In genomic region chr1:228410015-228410414, GRCh38 we compare ENCODE assay signal across 17 cellular contexts. TPM values are rescaled to one million over a fixed set of nuclear protein-coding genes. Genes with fewer than 3 reads are reported as not detected.
A peak's percentile ranks its signal among the peaks of the same experiment; 100 is the strongest.
DNase-seq lines count a peak whose midpoint lies in the region; ATAC-seq and TF ChIP-seq lines count a peak whose summit lies in the region.
"Had no signal": no experiment of that assay in that cellular context is flagged by ENCODE, and none has a peak within 500 bp of the region (broad histone marks: within the 10 kb centered on the region; RNA-seq: fewer than 3 reads in every experiment).

No MANE protein-coding gene starts in this region.

- no peak for TF ChIP-seq POLR2A in GM18505 (IDR thresholded peaks at IDR 0.05; ENCODE audit: borderline replicate concordance, extremely low read depth, insufficient read depth, insufficient read length)

- ATAC-seq in GM18505 (IDR thresholded peaks at IDR 0.05; ENCODE audit: unreplicated experiment) (no peak), HG03025 (IDR thresholded peaks at IDR 0.05; ENCODE audit: low FRiP score, unreplicated experiment) (no peak)
- no peak for ATAC-seq in activated CD8-positive, alpha-beta T cell treated with anti-CD3 and anti-CD28 coated beads, Interleukin-2, amount 10 ng/mL, durations not matched to agents 7 days and 5 days

- H3K4me3 ChIP-seq in H7 (ENCODE audit: insufficient read depth, low read depth, low read length): no peak overlapping the region
- H3K4me3 ChIP-seq in choroid plexus epithelial cell (ENCODE audit: low read depth, low read length): no peak overlapping the region
- H3K4me3 ChIP-seq in osteoblast (ENCODE audit: insufficient read depth, low read length): no peak overlapping the region
- H3K4me3 ChIP-seq: SK-N-MC, stomach had no signal

- peak; percentile 13 for DNase-seq in H7
- peak; percentile 28 for DNase-seq in MV-4-11 (lab: John Stamatoyannopoulos, UW)
- peak; percentile 73 for DNase-seq in choroid plexus epithelial cell (ENCODE audit: low read depth)
- DNase-seq in osteoblast (ENCODE audit: insufficient read length, low spot score, missing footprints): peak; percentile 55
- DNase-seq in activated CD8-positive, alpha-beta T cell treated with anti-CD3 and anti-CD28 coated beads, Interleukin-2, amount 10 ng/mL, durations not matched to agents 7 days and 5 days: no peak
- DNase-seq in NCI-H2196 treated with DMSO at 0.1 percent for 48 hours (lab: John Stamatoyannopoulos, UW; ENCODE audit: unreplicated experiment): no peak
- DNase-seq: activated CD4-positive, alpha-beta memory T cell treated with anti-CD3 and anti-CD28 coated beads for 36 hours; DMS53; GOT3; NCI-H1417; NCI-H446; stimulated activated CD4-positive, alpha-beta T cell treated with anti-CD3 and anti-CD28 coated beads, Interleukin-12 subunit alpha, Interleukin-12 subunit beta, amount 100 ng/mL, for 4 hours; stomach had no signal

- CTCF ChIA-PET in activated CD8-positive, alpha-beta T cell treated with anti-CD3 and anti-CD28 coated beads, Interleukin-2, amount 10 ng/mL, durations not matched to agents 7 days and 5 days (lab: Charles Lee): interaction anchor here (0.8 to 1.5 kb wide), 2 partner anchors 46 to 50 kb away, joined by 4 read pairs; no protein-coding TSS in a partner anchor

- H3K4me3 Mint-ChIP-seq in activated CD8-positive, alpha-beta T cell treated with anti-CD3 and anti-CD28 coated beads, Interleukin-2, amount 10 ng/mL, durations not matched to agents 7 days and 5 days: no peak overlapping the region
- H3K4me3 Mint-ChIP-seq: activated CD4-positive, alpha-beta memory T cell treated with anti-CD3 and anti-CD28 coated beads for 36 hours had no signal

- H3K36me3 Mint-ChIP-seq in activated CD8-positive, alpha-beta T cell treated with anti-CD3 and anti-CD28 coated beads, Interleukin-2, amount 10 ng/mL, durations not matched to agents 7 days and 5 days (ENCODE audit: low read depth): peaks cover 9% of the 10 kb centered on the region

- H3K9me3 ChIP-seq in osteoblast (ENCODE audit: low read depth, low read length): no peaks in the 10 kb centered on the region
- H3K9me3 ChIP-seq: stomach had no signal

- no peaks in the 10 kb centered on the region for H3K27me3 Mint-ChIP-seq in activated CD8-positive, alpha-beta T cell treated with anti-CD3 and anti-CD28 coated beads, Interleukin-2, amount 10 ng/mL, durations not matched to agents 7 days and 5 days (ENCODE audit: low read depth)
- H3K27me3 Mint-ChIP-seq: activated CD4-positive, alpha-beta memory T cell treated with anti-CD3 and anti-CD28 coated beads for 36 hours had no signal

- TF ChIP-seq CTCF in choroid plexus epithelial cell (conservative IDR thresholded peaks at IDR 0.05; ENCODE audit: low read depth, low read length) (no peak), osteoblast (IDR thresholded peaks at IDR 0.05; ENCODE audit: extremely low read depth, low read depth, low read length) (no peak)

- peaks cover 18% of the 10 kb centered on the region for H4K20me1 ChIP-seq in osteoblast (ENCODE audit: insufficient read depth, low read length)

- H3K36me3 ChIP-seq in H7 (replicated peaks; ENCODE audit: control insufficient read depth, insufficient read depth, low read length) (no peaks in the 10 kb centered on the region; the same call in 1 of the 2 replicates), osteoblast (ENCODE audit: insufficient read depth, low read length) (no peaks in the 10 kb centered on the region)

- POLR2A ChIA-PET in activated CD8-positive, alpha-beta T cell treated with anti-CD3 and anti-CD28 coated beads, Interleukin-2, amount 10 ng/mL, durations not matched to agents 7 days and 5 days (lab: Charles Lee): no interaction called here

- H3K27ac ChIP-seq in osteoblast (ENCODE audit: low read depth, low read length): no peak overlapping the region
- H3K27ac ChIP-seq: C4-2B, SK-N-MC, stomach had no signal

- H3K4me1 Mint-ChIP-seq in activated CD8-positive, alpha-beta T cell treated with anti-CD3 and anti-CD28 coated beads, Interleukin-2, amount 10 ng/mL, durations not matched to agents 7 days and 5 days (ENCODE audit: low read depth): peaks cover 21% of the 10 kb centered on the region

- H3K27me3 ChIP-seq in H7 (ENCODE audit: control insufficient read depth, insufficient read depth, low read length): peaks cover 5% of the 10 kb centered on the region
- H3K27me3 ChIP-seq in osteoblast (ENCODE audit: insufficient read depth, low read length): peaks cover 4% of the 10 kb centered on the region

- no peak overlapping the region for H3K27ac Mint-ChIP-seq in activated CD8-positive, alpha-beta T cell treated with anti-CD3 and anti-CD28 coated beads, Interleukin-2, amount 10 ng/mL, durations not matched to agents 7 days and 5 days
- H3K27ac Mint-ChIP-seq: activated CD4-positive, alpha-beta memory T cell treated with anti-CD3 and anti-CD28 coated beads for 36 hours had no signal

- peaks cover 25% of the 10 kb centered on the region for H3K79me2 ChIP-seq in osteoblast (ENCODE audit: insufficient read depth, low read length)

- H3K4me1 ChIP-seq in osteoblast (ENCODE audit: insufficient read depth, low read length): peaks cover 13% of the 10 kb centered on the region

- H2AFZ ChIP-seq in osteoblast (ENCODE audit: low read length): no peak overlapping the region

- H3K9me3 Mint-ChIP-seq in activated CD8-positive, alpha-beta T cell treated with anti-CD3 and anti-CD28 coated beads, Interleukin-2, amount 10 ng/mL, durations not matched to agents 7 days and 5 days (ENCODE audit: insufficient read depth): no peaks in the 10 kb centered on the region
- H3K9me3 Mint-ChIP-seq: activated CD4-positive, alpha-beta memory T cell treated with anti-CD3 and anti-CD28 coated beads for 36 hours had no signal

- no peak overlapping the region for H3K4me2 ChIP-seq in osteoblast (ENCODE audit: insufficient read depth, low read length)

RNA-seq across cellular contexts. Expression of gene TRIM11, which starts 3.4 kb away (rescaled TPM):
- total RNA-seq in H7 (2014; rRNA removed; shearing (Covaris generic)): 39.0 and 50.2 TPM in 2 replicates
- 22.1 and 25.7 TPM in 2 replicates for total RNA-seq in osteoblast
- 10 to 100 TPM; 66.5 to 71.9 TPM for total RNA-seq in activated CD8-positive, alpha-beta T cell treated with anti-CD3 and anti-CD28 coated beads, Interleukin-2, amount 10 ng/mL, durations not matched to agents 7 days and 5 days

RNA-seq across cellular contexts. Expression of gene TRIM17, which starts 6.6 kb away (rescaled TPM):
- 4.9 and 5.6 TPM in 2 replicates for total RNA-seq in H7 (2014; rRNA removed; shearing (Covaris generic))
- under 0.01 TPM in 1 of 2 replicates, not detected in the other for total RNA-seq in osteoblast
- 1 to 10 TPM; 2.8 to 4.0 TPM for total RNA-seq in activated CD8-positive, alpha-beta T cell treated with anti-CD3 and anti-CD28 coated beads, Interleukin-2, amount 10 ng/mL, durations not matched to agents 7 days and 5 days

Comparison
In these comparisons a context has a peak if more than half of its experiments do, and no peak if none do; other contexts are left out.
1. DNase-seq: peak in H7 (single experiment), MV-4-11 (single experiment), choroid plexus epithelial cell (single experiment) and osteoblast (single experiment); none in activated CD8-positive, alpha-beta T cell treated with anti-CD3 and anti-CD28 coated beads, Interleukin-2, amount 10 ng/mL, durations not matched to agents 7 days and 5 days (single experiment) and NCI-H2196 treated with DMSO at 0.1 percent for 48 hours (single experiment).